ENCODE assay signal across 1 cellular context in the genomic region with DNA sequence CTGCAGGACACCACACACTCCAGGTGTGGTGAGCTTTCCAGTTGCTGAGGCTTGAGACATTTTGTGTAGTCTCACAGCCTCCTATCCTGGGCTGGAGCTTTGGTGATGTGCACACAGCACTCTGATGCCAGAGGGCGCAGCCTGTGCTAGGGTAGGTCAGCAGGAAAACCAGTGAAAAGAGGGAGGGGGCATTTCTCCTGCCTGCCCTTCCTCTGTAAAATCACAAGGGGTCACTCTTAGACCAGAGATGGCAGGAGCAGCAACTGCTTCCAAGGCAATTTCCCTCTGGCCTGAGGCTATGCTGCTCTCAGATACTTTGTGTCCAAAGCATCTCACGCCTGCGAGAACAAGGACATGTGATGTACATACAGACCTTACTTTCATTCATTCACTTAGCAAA.
A peak's percentile ranks its signal among the peaks of the same experiment; 100 is the strongest.
TF ChIP-seq lines count a peak whose summit lies in the region.

No MANE protein-coding gene starts in this region.

TF ChIP-seq in SK-N-SH, 30 proteins besides CTCF, POLR2A, EP300 and RAD21 (continued from another document):
- TF ChIP-seq, protein P1, sequence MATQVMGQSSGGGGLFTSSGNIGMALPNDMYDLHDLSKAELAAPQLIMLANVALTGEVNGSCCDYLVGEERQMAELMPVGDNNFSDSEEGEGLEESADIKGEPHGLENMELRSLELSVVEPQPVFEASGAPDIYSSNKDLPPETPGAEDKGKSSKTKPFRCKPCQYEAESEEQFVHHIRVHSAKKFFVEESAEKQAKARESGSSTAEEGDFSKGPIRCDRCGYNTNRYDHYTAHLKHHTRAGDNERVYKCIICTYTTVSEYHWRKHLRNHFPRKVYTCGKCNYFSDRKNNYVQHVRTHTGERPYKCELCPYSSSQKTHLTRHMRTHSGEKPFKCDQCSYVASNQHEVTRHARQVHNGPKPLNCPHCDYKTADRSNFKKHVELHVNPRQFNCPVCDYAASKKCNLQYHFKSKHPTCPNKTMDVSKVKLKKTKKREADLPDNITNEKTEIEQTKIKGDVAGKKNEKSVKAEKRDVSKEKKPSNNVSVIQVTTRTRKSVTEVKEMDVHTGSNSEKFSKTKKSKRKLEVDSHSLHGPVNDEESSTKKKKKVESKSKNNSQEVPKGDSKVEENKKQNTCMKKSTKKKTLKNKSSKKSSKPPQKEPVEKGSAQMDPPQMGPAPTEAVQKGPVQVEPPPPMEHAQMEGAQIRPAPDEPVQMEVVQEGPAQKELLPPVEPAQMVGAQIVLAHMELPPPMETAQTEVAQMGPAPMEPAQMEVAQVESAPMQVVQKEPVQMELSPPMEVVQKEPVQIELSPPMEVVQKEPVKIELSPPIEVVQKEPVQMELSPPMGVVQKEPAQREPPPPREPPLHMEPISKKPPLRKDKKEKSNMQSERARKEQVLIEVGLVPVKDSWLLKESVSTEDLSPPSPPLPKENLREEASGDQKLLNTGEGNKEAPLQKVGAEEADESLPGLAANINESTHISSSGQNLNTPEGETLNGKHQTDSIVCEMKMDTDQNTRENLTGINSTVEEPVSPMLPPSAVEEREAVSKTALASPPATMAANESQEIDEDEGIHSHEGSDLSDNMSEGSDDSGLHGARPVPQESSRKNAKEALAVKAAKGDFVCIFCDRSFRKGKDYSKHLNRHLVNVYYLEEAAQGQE (IDR thresholded peaks at IDR 0.05; ENCODE audit: low read depth, low read length), result no peak
- TF ChIP-seq SMC3 (IDR thresholded peaks at IDR 0.05; ENCODE audit: low read depth, low read length), result peak; percentile 87
